ENCODE assay signal across 8 cellular contexts in the genomic region with DNA sequence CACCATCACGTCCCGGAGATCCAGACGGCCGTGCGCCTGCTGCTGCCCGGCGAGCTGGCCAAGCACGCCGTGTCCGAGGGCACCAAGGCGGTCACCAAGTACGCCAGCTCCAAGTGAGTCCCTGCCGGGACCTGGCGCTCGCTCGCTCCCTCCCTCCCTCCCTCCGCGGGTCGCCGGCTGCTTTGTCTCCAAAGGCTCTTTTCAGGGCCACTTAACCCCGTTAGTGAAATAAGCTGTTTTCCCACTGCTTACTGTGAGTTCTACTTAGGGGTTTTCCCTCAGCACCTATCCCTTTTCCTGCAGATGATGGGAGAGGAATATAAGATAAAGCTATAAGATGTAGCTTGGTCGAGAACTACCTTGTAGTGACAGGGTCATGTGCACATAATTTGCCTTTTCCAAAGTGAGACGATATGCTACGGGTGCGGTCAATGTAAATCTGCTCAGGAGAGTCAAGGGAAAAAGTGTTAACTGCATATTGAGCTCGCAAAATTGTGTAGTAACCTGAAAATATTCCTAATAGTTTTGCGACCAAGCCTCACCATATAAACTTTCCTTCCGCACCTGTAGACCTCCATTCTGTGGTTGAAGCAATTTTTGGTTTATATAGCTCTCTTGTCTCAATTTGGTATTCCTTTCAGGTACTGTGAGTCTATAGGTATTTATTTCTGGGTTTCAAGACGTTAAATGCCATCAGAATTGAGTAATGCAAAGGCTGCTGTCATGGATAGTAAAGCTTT. TPM values are rescaled to one million over a fixed set of nuclear protein-coding genes. Genes with fewer than 3 reads are reported as not detected.
A peak's percentile ranks its signal among the peaks of the same experiment; 100 is the strongest.
DNase-seq lines count a peak whose midpoint lies in the region; ATAC-seq and TF ChIP-seq lines count a peak whose summit lies in the region.

No MANE protein-coding gene starts in this region.

- peak overlapping the region; percentile 87 for H3K27ac Mint-ChIP-seq in Caco-2 (ENCODE audit: unreplicated experiment)
- peak overlapping the region; percentile 75 to 95 (median 89) for H3K27ac Mint-ChIP-seq in naive thymus-derived CD4-positive, alpha-beta T cell

- peak overlapping the region; percentile 65 to 89 for H3K9ac ChIP-seq in duodenal mucosa (ENCODE audit: low read depth in 1 of 2, low read length in 2 of 2)

- CTCF ChIA-PET in Caco-2 (lab: Charles Lee): no interaction called here
- CTCF ChIA-PET in OCI-LY7 (lab: Charles Lee; ENCODE audit: unreplicated experiment): no interaction called here
- CTCF ChIA-PET in naive thymus-derived CD4-positive, alpha-beta T cell (lab: Charles Lee): interaction anchor here (1.1 to 3.3 kb wide), 2 partner anchors 43 to 207 kb away, joined by 5 to 13 read pairs; a partner anchor contains a TSS

- H3K27me3 Mint-ChIP-seq in Caco-2 (ENCODE audit: insufficient read depth, unreplicated experiment): no peaks in the 10 kb centered on the region
- no peaks in the 10 kb centered on the region for H3K27me3 Mint-ChIP-seq in naive thymus-derived CD4-positive, alpha-beta T cell

- no peak overlapping the region for H2AFZ ChIP-seq in OCI-LY7 (ENCODE audit: low read length)

- DNase-seq in Caco-2 (peak in 1 of 2 experiments; percentile 1), OCI-LY7 (ENCODE audit: low spot score) (peak; percentile 56), NCI-H1105 (lab: John Stamatoyannopoulos, UW) (no peak)
- DNase-seq in naive thymus-derived CD4-positive, alpha-beta T cell: peak in 4 of 9 donors; percentile 3 to 12 (median 8)
- DNase-seq in stimulated activated naive CD4-positive, alpha-beta T cell treated with Interleukin-2 at 50 U/mL for 16 hours (lab: John Stamatoyannopoulos, UW): no peak

- H3K4me1 Mint-ChIP-seq in Caco-2 (ENCODE audit: low read depth, unreplicated experiment): peaks cover 20% of the 10 kb centered on the region
- H3K4me1 Mint-ChIP-seq in naive thymus-derived CD4-positive, alpha-beta T cell: peaks cover 26 to 48% (median 42%) of the 10 kb centered on the region in 7 donors

- H3K36me3 ChIP-seq in Caco-2 (ENCODE audit: control insufficient read depth, insufficient read depth, low read length): no peaks in the 10 kb centered on the region; the same call in 1 of the 2 replicates
- H3K36me3 ChIP-seq in OCI-LY7 (ENCODE audit: insufficient read depth, low read length): peaks cover 46% of the 10 kb centered on the region
- H3K36me3 ChIP-seq in duodenal mucosa (ENCODE audit: control insufficient read depth in 1 of 2, insufficient read depth in 2 of 2, low read length in 2 of 2): peaks cover 0 to 6% of the 10 kb centered on the region in 2 donors
- H3K36me3 ChIP-seq in naive thymus-derived CD4-positive, alpha-beta T cell (ENCODE audit: control insufficient read depth in 2 of 3, insufficient read depth in 3 of 3, low read length in 3 of 3): no peaks in the 10 kb centered on the region

- peak overlapping the region; percentile 84 for H3K4me3 Mint-ChIP-seq in Caco-2 (ENCODE audit: unreplicated experiment)
- peak overlapping the region; percentile 78 to 97 (median 90) for H3K4me3 Mint-ChIP-seq in naive thymus-derived CD4-positive, alpha-beta T cell

- peak overlapping the region; percentile 41 for H3K4me3 ChIP-seq in Caco-2 (ENCODE audit: low read depth, low read length)
- peak overlapping the region; percentile 96 for H3K4me3 ChIP-seq in OCI-LY7 (ENCODE audit: low read depth, low read length, poor library complexity, severe bottlenecking)
- H3K4me3 ChIP-seq in duodenal mucosa (ENCODE audit: low read depth in 1 of 2, low read length in 2 of 2): peak overlapping the region; percentile 67 to 89
- peak overlapping the region; percentile 92 for H3K4me3 ChIP-seq in naive thymus-derived CD4-positive, alpha-beta T cell (ENCODE audit: low read length)

- H3K9me3 ChIP-seq in Caco-2: no peaks in the 10 kb centered on the region
- H3K9me3 ChIP-seq in OCI-LY7 (ENCODE audit: low read length): no peaks in the 10 kb centered on the region
- H3K9me3 ChIP-seq in duodenal mucosa (ENCODE audit: control insufficient read depth in 1 of 2, low read length in 2 of 2): no peaks in the 10 kb centered on the region
- no peaks in the 10 kb centered on the region for H3K9me3 ChIP-seq in naive thymus-derived CD4-positive, alpha-beta T cell (ENCODE audit: control insufficient read depth in 2 of 3, low read length in 3 of 3)

- H3K27ac ChIP-seq in OCI-LY7 (ENCODE audit: low read depth, low read length, poor library complexity, severe bottlenecking) (peak overlapping the region; percentile 87), duodenal mucosa (ENCODE audit: low read depth, low read length) (peak overlapping the region; percentile 44)
- H3K27ac ChIP-seq in naive thymus-derived CD4-positive, alpha-beta T cell (ENCODE audit: low read depth, low read length): peak overlapping the region; percentile 78

- TF ChIP-seq CTCF in Caco-2 (IDR thresholded peaks at IDR 0.05; ENCODE audit: insufficient read depth in 1 of 2, low read depth in 1 of 2, low read length in 1 of 2, severe bottlenecking in 1 of 2, unreplicated experiment in 1 of 2) (no peak), OCI-LY7 (conservative IDR thresholded peaks at IDR 0.05; ENCODE audit: low read length) (no peak)

- POLR2A ChIA-PET in Caco-2 (lab: Charles Lee) (interaction anchor here (1.1 kb wide), 1 partner anchor 44 kb away, joined by 6 read pairs; a partner anchor contains a TSS), OCI-LY7 (lab: Charles Lee) (interaction anchor here (0.6 to 4.3 kb wide), 2 partner anchors 43 to 122 kb away, joined by 4 to 63 read pairs; a partner anchor contains a TSS)
- POLR2A ChIA-PET in naive thymus-derived CD4-positive, alpha-beta T cell (lab: Charles Lee): interaction anchor here (0.8 to 7.9 kb wide), 13 partner anchors 31 to 1346 kb away, joined by 3 to 547 read pairs (median 4); a partner anchor contains a TSS

- H3K4me1 ChIP-seq in Caco-2: peaks cover 36% of the 10 kb centered on the region
- peaks cover 35% of the 10 kb centered on the region for H3K4me1 ChIP-seq in OCI-LY7 (ENCODE audit: insufficient read depth, low read length, poor library complexity, severe bottlenecking)
- peaks cover 31 to 37% of the 10 kb centered on the region in 2 donors for H3K4me1 ChIP-seq in duodenal mucosa (ENCODE audit: control insufficient read depth in 1 of 2, insufficient read depth in 2 of 2, low read length in 2 of 2)
- H3K4me1 ChIP-seq in naive thymus-derived CD4-positive, alpha-beta T cell (ENCODE audit: control insufficient read depth in 2 of 2, insufficient read depth in 2 of 2, low read length in 2 of 2): peaks cover 23 to 37% of the 10 kb centered on the region in 2 donors

- H3K27me3 ChIP-seq in Caco-2 (replicated peaks; ENCODE audit: control insufficient read depth, insufficient read depth, low read length) (no peaks in the 10 kb centered on the region), duodenal mucosa (ENCODE audit: control insufficient read depth in 1 of 2, insufficient read depth in 2 of 2, low read length in 2 of 2) (no peaks in the 10 kb centered on the region)
- H3K27me3 ChIP-seq in naive thymus-derived CD4-positive, alpha-beta T cell (ENCODE audit: control insufficient read depth in 2 of 2, insufficient read depth in 2 of 2, low read length in 2 of 2): no peaks in the 10 kb centered on the region

- BruUV-seq in Caco-2 (replicated peaks; lab: Mats Ljungman, UMichigan) (no TSS peak), OCI-LY7 (replicated peaks; lab: Mats Ljungman, UMichigan) (no TSS peak)

- H3K9me2 ChIP-seq in OCI-LY7 (ENCODE audit: insufficient read depth, low read length): no peaks in the 10 kb centered on the region

- H4K20me1 ChIP-seq in OCI-LY7 (ENCODE audit: insufficient read depth, low read length): no peaks in the 10 kb centered on the region

- H3K79me2 ChIP-seq in OCI-LY7 (ENCODE audit: insufficient read depth, low read depth, low read length): peaks cover 52% of the 10 kb centered on the region

- H3K4me2 ChIP-seq in OCI-LY7 (ENCODE audit: low read length): peak overlapping the region; percentile 89

- no peaks in the 10 kb centered on the region for H3K9me3 Mint-ChIP-seq in Caco-2 (ENCODE audit: unreplicated experiment)
- peaks cover 0 to 14% (median 0%) of the 10 kb centered on the region in 11 donors for H3K9me3 Mint-ChIP-seq in naive thymus-derived CD4-positive, alpha-beta T cell

- intact Hi-C loops in Caco-2 (cut with micrococcal nuclease; ENCODE audit: unreplicated experiment) (no loop called here), OCI-LY7 (cut with micrococcal nuclease; ENCODE audit: unreplicated experiment) (no loop called here)
- intact Hi-C loops in naive thymus-derived CD4-positive, alpha-beta T cell (cut with micrococcal nuclease): no loop called here

- H3K36me3 Mint-ChIP-seq in Caco-2 (ENCODE audit: insufficient read depth, unreplicated experiment): peaks cover 44% of the 10 kb centered on the region
- peaks cover 6 to 32% (median 28%) of the 10 kb centered on the region in 5 donors for H3K36me3 Mint-ChIP-seq in naive thymus-derived CD4-positive, alpha-beta T cell

- no peak for ATAC-seq in naive thymus-derived CD4-positive, alpha-beta T cell
- no peak for ATAC-seq in GM21825 (IDR thresholded peaks at IDR 0.05; ENCODE audit: unreplicated experiment)
- ATAC-seq in GM18870 (IDR thresholded peaks at IDR 0.05; ENCODE audit: unreplicated experiment): no peak

RNA-seq across cellular contexts. Expression of a gene that starts 55.9 kb away (rescaled TPM):
- 22.7 and 22.9 TPM in 2 replicates for total RNA-seq in Caco-2 (2022)
- total RNA-seq in OCI-LY7 (2014; rRNA removed; shearing (Covaris generic)): 9.4 and 9.6 TPM in 2 replicates
- 9.4 and 10.2 TPM in 2 replicates for total RNA-seq in OCI-LY7 (2022)
- total RNA-seq in naive thymus-derived CD4-positive, alpha-beta T cell: 10 to 100 TPM in 3 of 5 experiments, 1 to 10 TPM in 2; 7.8 to 28.9 (median 18.2) TPM
- 10 to 100 TPM; 38.2 to 50.9 TPM for polyA plus RNA-seq in naive thymus-derived CD4-positive, alpha-beta T cell

Comparison
In these comparisons a context has a peak if more than half of its experiments do, and no peak if none do; other contexts are left out.
1. H3K4me3 ChIP-seq: peak in every context shown above with its lines; median percentile 96 in OCI-LY7; 92 in naive thymus-derived CD4-positive, alpha-beta T cell; 78 in duodenal mucosa; 41 in Caco-2.